ENCODE assay signal across 27 cellular contexts in the genomic region with DNA sequence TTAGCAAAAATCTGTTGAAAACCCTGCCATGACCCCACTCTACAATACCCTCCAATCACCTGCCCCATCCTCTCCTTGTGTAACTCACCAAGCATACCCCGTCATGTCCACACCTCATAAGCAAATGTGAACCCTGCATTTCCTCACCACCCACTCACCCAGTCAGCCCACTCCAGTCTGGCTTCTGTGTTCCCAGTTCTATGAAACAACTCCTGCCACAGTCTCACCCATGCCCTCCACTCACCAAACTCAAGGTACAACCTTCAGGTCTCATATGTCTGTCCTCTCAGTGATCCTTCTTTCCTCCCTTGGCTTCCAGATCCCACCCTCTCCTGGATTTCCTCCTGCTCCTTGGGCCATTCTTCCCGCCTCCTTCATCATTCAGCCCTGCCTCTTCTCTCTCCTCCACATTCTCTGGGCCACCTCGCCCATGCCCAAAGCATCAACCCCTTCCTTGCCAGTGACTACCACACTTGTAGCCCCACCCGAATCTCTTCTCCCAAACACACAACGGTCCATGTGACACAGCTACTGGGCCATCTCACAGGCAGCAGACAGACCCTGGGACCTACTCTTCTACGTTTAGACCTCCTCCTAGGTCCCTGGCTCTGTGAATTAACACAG. TPM values are rescaled to one million over a fixed set of nuclear protein-coding genes. Genes with fewer than 3 reads are reported as not detected.
DNase-seq lines count a peak whose midpoint lies in the region; ATAC-seq, FAIRE-seq and TF ChIP-seq lines count a peak whose summit lies in the region.
"Had no signal": no experiment of that assay in that cellular context is flagged by ENCODE, and none has a peak within 500 bp of the region (broad histone marks: within the 10 kb centered on the region; RNA-seq: fewer than 3 reads in every experiment).

No MANE protein-coding gene starts in this region.

- TF ChIP-seq RAD21 in HepG2 (CRISPR knock-in tag; IDR thresholded peaks at IDR 0.05): no peak

- no peaks in the 10 kb centered on the region for H4K20me1 ChIP-seq in HepG2 (ENCODE audit: insufficient read depth, low read length)

- no TSS peak for BruUV-seq in HepG2 (replicated peaks; lab: Mats Ljungman, UMichigan)

- no peaks in the 10 kb centered on the region for H3K4me1 ChIP-seq in CD4-positive, CD25-positive, alpha-beta regulatory T cell (ENCODE audit: control insufficient read depth, insufficient read depth, low read length, poor library complexity, severe bottlenecking)
- H3K4me1 ChIP-seq in HepG2 (ENCODE audit: insufficient read depth, low read length): no peaks in the 10 kb centered on the region
- H3K4me1 ChIP-seq: SJSA1, uterus had no signal

- no peak for TF ChIP-seq EP300 in HepG2 (IDR thresholded peaks at IDR 0.05; ENCODE audit: low read depth in 2 of 2, low read length in 2 of 2)
- TF ChIP-seq EP300 in HepG2 (CRISPR knock-in tag; IDR thresholded peaks at IDR 0.05; ENCODE audit: borderline replicate concordance): no peak

- CTCF ChIA-PET in activated CD4-positive, alpha-beta T cell treated with anti-CD3 and anti-CD28 coated beads for 36 hours (lab: Charles Lee): no interaction called here
- CTCF ChIA-PET in HepG2 (lab: Yijun Ruan, JAX; ENCODE audit: low intra/inter-chr PET ratio, low total read pairs): no interaction called here

- no peaks in the 10 kb centered on the region for H3K27me3 Mint-ChIP-seq in activated CD4-positive, alpha-beta T cell treated with anti-CD3 and anti-CD28 coated beads for 36 hours
- no peaks in the 10 kb centered on the region for H3K27me3 Mint-ChIP-seq in CD4-positive, CD25-positive, alpha-beta regulatory T cell
- H3K27me3 Mint-ChIP-seq: B cell had no signal

- no peak overlapping the region for H3K4me3 ChIP-seq in CD4-positive, CD25-positive, alpha-beta regulatory T cell (ENCODE audit: low read depth, low read length)
- no peak overlapping the region for H3K4me3 ChIP-seq in HepG2 (replicated peaks in 1 of 3; ENCODE audit: insufficient read depth in 1 of 3, low read depth in 2 of 3, low read length in 3 of 3)
- H3K4me3 ChIP-seq: SJSA1, uterus had no signal

- FAIRE-seq in HepG2 (lab: Jason Lieb, UNC): no peak
- FAIRE-seq: astrocyte, G401.6, RCC 7860 had no signal

- H3K27ac ChIP-seq in CD4-positive, CD25-positive, alpha-beta regulatory T cell (ENCODE audit: insufficient read depth, low read length, poor library complexity, severe bottlenecking): no peak overlapping the region
- no peak overlapping the region for H3K27ac ChIP-seq in HepG2 (ENCODE audit: extremely low read length, insufficient read depth, low read length)
- H3K27ac ChIP-seq: 22Rv1, HL-60, neutrophil, SJSA1, uterus, VCaP had no signal

- H3K36me3 Mint-ChIP-seq in activated CD4-positive, alpha-beta T cell treated with anti-CD3 and anti-CD28 coated beads for 36 hours (ENCODE audit: low read depth): peaks cover 64% of the 10 kb centered on the region
- H3K36me3 Mint-ChIP-seq in CD4-positive, CD25-positive, alpha-beta regulatory T cell: peaks cover 53% of the 10 kb centered on the region
- peaks cover 12 to 23% of the 10 kb centered on the region in 2 donors for H3K36me3 Mint-ChIP-seq in activated naive CD4-positive, alpha-beta T cell treated with anti-CD3 and anti-CD28 coated beads, Interleukin-2, amount 50 U/mL, for 72 hours

- no peak for TF ChIP-seq CTCF in HepG2 (CRISPR knock-in tag; IDR thresholded peaks at IDR 0.05)

- H3K4me3 Mint-ChIP-seq in activated CD4-positive, alpha-beta T cell treated with anti-CD3 and anti-CD28 coated beads for 36 hours: no peak overlapping the region
- no peak overlapping the region for H3K4me3 Mint-ChIP-seq in CD4-positive, CD25-positive, alpha-beta regulatory T cell
- H3K4me3 Mint-ChIP-seq: B cell; endodermal cell; T-helper 1 cell treated with Interleukin-12 subunit alpha and Interleukin-12 subunit beta and Interleukin-4 antibody, amounts not matched to agents 30 μg/mL and 1 μg/mL, for 36 hours had no signal

- H3K9me3 Mint-ChIP-seq in activated CD4-positive, alpha-beta T cell treated with anti-CD3 and anti-CD28 coated beads for 36 hours (ENCODE audit: low read depth): no peaks in the 10 kb centered on the region
- no peaks in the 10 kb centered on the region for H3K9me3 Mint-ChIP-seq in CD4-positive, CD25-positive, alpha-beta regulatory T cell
- H3K9me3 Mint-ChIP-seq in activated naive CD4-positive, alpha-beta T cell treated with anti-CD3 and anti-CD28 coated beads, Interleukin-2, amount 50 U/mL, for 72 hours: no peaks in the 10 kb centered on the region
- H3K9me3 Mint-ChIP-seq: endodermal cell; T-helper 1 cell treated with Interleukin-12 subunit alpha and Interleukin-12 subunit beta and Interleukin-4 antibody, amounts not matched to agents 30 μg/mL and 1 μg/mL, for 36 hours had no signal

- peaks cover 18% of the 10 kb centered on the region for H3K4me1 Mint-ChIP-seq in activated CD4-positive, alpha-beta T cell treated with anti-CD3 and anti-CD28 coated beads for 36 hours
- H3K4me1 Mint-ChIP-seq in CD4-positive, CD25-positive, alpha-beta regulatory T cell: peaks cover 0 to 14% (median 6%) of the 10 kb centered on the region in 4 donors
- H3K4me1 Mint-ChIP-seq: B cell, endodermal cell had no signal

- no peak overlapping the region for H2AFZ ChIP-seq in HepG2 (ENCODE audit: low read length)

- DNase-seq in activated CD4-positive, alpha-beta T cell treated with anti-CD3 and anti-CD28 coated beads for 36 hours: no peak
- no peak for DNase-seq in activated CD4-positive, alpha-beta T cell treated with anti-CD3 and anti-CD28 coated beads for 1 hour
- DNase-seq in CD4-positive, CD25-positive, alpha-beta regulatory T cell: no peak
- no peak for DNase-seq in activated naive CD4-positive, alpha-beta T cell treated with anti-CD3 and anti-CD28 coated beads, Interleukin-2, amount 50 U/mL, for 72 hours (ENCODE audit: low spot score in 2 of 2)
- no peak for DNase-seq in HepG2 (ENCODE audit: low spot score)
- DNase-seq in AG08395 (ENCODE audit: low spot score): no peak
- no peak for DNase-seq in stimulated activated naive CD4-positive, alpha-beta T cell (lab: John Stamatoyannopoulos, UW)
- DNase-seq: activated effector memory CD4-positive, alpha-beta T cell treated with Interleukin-2 at 50 U/mL for 16 hours; DMS 273 treated with DMSO at 0.1 percent for 48 hours; endodermal cell; IMR-90; midbrain; NCI-H1436; stimulated activated CD4-positive, alpha-beta T cell treated with anti-CD3 and anti-CD28 coated beads, Interleukin-4, amount 100 ng/mL, for 4 hours; substantia nigra; uterus had no signal

- POLR2A ChIA-PET in activated CD4-positive, alpha-beta T cell treated with anti-CD3 and anti-CD28 coated beads for 36 hours (lab: Charles Lee): no interaction called here
- POLR2A ChIA-PET in HepG2 (lab: Yijun Ruan, JAX): no interaction called here

- no peak for ATAC-seq in activated CD4-positive, alpha-beta T cell treated with anti-CD3 and anti-CD28 coated beads for 36 hours
- no peak for ATAC-seq in CD4-positive, CD25-positive, alpha-beta regulatory T cell (ENCODE audit: low read depth in 2 of 2)
- no peak for ATAC-seq in activated naive CD4-positive, alpha-beta T cell treated with anti-CD3 and anti-CD28 coated beads, Interleukin-2, amount 50 U/mL, for 72 hours
- ATAC-seq in HepG2 (no peak), GM18867 (IDR thresholded peaks at IDR 0.05; ENCODE audit: unreplicated experiment) (no peak)

- H3K27me3 ChIP-seq in CD4-positive, CD25-positive, alpha-beta regulatory T cell (ENCODE audit: control insufficient read depth, insufficient read depth, low read length): no peaks in the 10 kb centered on the region
- no peaks in the 10 kb centered on the region for H3K27me3 ChIP-seq in HepG2 (ENCODE audit: control insufficient read depth in 1 of 2, insufficient read depth in 2 of 2, low read length in 2 of 2)
- H3K27me3 ChIP-seq: neutrophil, SJSA1, uterus had no signal

- WGBS in HepG2 (ENCODE audit: low lambda C conversion rate): 98% methylated on average over 6 of the region's 6 CpGs

- in situ Hi-C loops in HepG2 (cut with HindIII; ENCODE audit: extremely low pct_ligation_motif_present, low pct_unique_long_range_greater_than_20kb): no loop called here

- no peak overlapping the region for H3K4me2 ChIP-seq in HepG2 (ENCODE audit: low read depth, low read length)

- H3K36me3 ChIP-seq in CD4-positive, CD25-positive, alpha-beta regulatory T cell (ENCODE audit: control insufficient read depth, insufficient read depth, low read length): peaks cover 78% of the 10 kb centered on the region
- H3K36me3 ChIP-seq in HepG2 (replicated peaks in 1 of 2; ENCODE audit: control insufficient read depth in 1 of 2, insufficient read depth in 2 of 2, low read length in 2 of 2): peaks cover 65 to 88% of the 10 kb centered on the region in 2 experiments
- H3K36me3 ChIP-seq: uterus had no signal

- H3K9ac ChIP-seq in HepG2 (ENCODE audit: insufficient read depth, low read depth, low read length): no peak overlapping the region

- TF ChIP-seq POLR2A in HepG2 (IDR thresholded peaks at IDR 0.05; ENCODE audit: insufficient read depth in 1 of 2, low read depth in 2 of 2, low read length in 2 of 2): peak in 1 of 2 experiments; percentile 36; a peak in 1 of 4 replicates

- no peaks in the 10 kb centered on the region for H3K9me3 ChIP-seq in CD4-positive, CD25-positive, alpha-beta regulatory T cell (ENCODE audit: control insufficient read depth in 2 of 2, low read length in 2 of 2)
- H3K9me3 ChIP-seq in HepG2 (ENCODE audit: low read length): no peaks in the 10 kb centered on the region
- H3K9me3 ChIP-seq: neutrophil, SJSA1, uterus had no signal

- peak overlapping the region; percentile 29 for H3K27ac Mint-ChIP-seq in activated CD4-positive, alpha-beta T cell treated with anti-CD3 and anti-CD28 coated beads for 36 hours
- H3K27ac Mint-ChIP-seq in CD4-positive, CD25-positive, alpha-beta regulatory T cell: peak overlapping the region in 2 of 3 donors; percentile 23 to 77
- H3K27ac Mint-ChIP-seq in activated naive CD4-positive, alpha-beta T cell treated with anti-CD3 and anti-CD28 coated beads, Interleukin-2, amount 50 U/mL, for 72 hours: peak overlapping the region; percentile 62
- H3K27ac Mint-ChIP-seq: B cell; endodermal cell; T-helper 1 cell treated with Interleukin-12 subunit alpha and Interleukin-12 subunit beta and Interleukin-4 antibody, amounts not matched to agents 30 μg/mL and 1 μg/mL, for 36 hours had no signal

- intact Hi-C loops in activated CD4-positive, alpha-beta T cell treated with anti-CD3 and anti-CD28 coated beads for 36 hours (cut with DNase I, micrococcal nuclease): no loop called here
- intact Hi-C loops in HepG2 (cut with micrococcal nuclease; ENCODE audit: unreplicated experiment): no loop called here

- no peaks in the 10 kb centered on the region for H3K79me2 ChIP-seq in HepG2 (ENCODE audit: insufficient read depth, low read length)

RNA-seq across cellular contexts. Expression of a gene that starts 8.8 kb away (rescaled TPM):
- total RNA-seq in activated CD4-positive, alpha-beta T cell treated with anti-CD3 and anti-CD28 coated beads for 36 hours: 10 to 100 TPM; 49.3 to 52.2 TPM
- total RNA-seq in CD4-positive, CD25-positive, alpha-beta regulatory T cell: 39.2 TPM
- polyA plus RNA-seq in CD4-positive, CD25-positive, alpha-beta regulatory T cell: 10 to 100 TPM; 44.7 to 53.8 (median 49.5) TPM
- total RNA-seq in activated naive CD4-positive, alpha-beta T cell treated with anti-CD3 and anti-CD28 coated beads, Interleukin-2, amount 50 U/mL, for 72 hours: 100 to 1,000 TPM in 1 of 2 donors, 10 to 100 TPM in 1; 66.4 to 128 TPM
- total RNA-seq in HepG2 (2016; rRNA removed; fragmentation: Illumina TruSeq; extraction: Trizol): 75.4 and 149 TPM in 2 replicates
- total RNA-seq in HepG2 (2016; cell fraction: cytosol; rRNA removed; fragmentation: Illumina TruSeq; extraction: Trizol; ENCODE audit: low read depth): 59.4 and 65.6 TPM in 2 replicates
- total RNA-seq in HepG2 (2016; cell fraction: insoluble cytoplasmic fraction; rRNA removed; fragmentation: Illumina TruSeq; extraction: Trizol): 69.3 and 161 TPM in 2 replicates
- 57.6 and 58.7 TPM in 2 replicates for total RNA-seq in HepG2 (2016; cell fraction: membrane; rRNA removed; fragmentation: Illumina TruSeq; extraction: Trizol)
- total RNA-seq in HepG2 (2016; cell fraction: nucleus; rRNA removed; fragmentation: Illumina TruSeq; extraction: Trizol): 105 and 136 TPM in 2 replicates
- 96.7 and 116 TPM in 2 replicates for polyA plus RNA-seq in HepG2 (2011; rRNA removed)
- polyA plus RNA-seq in HepG2 (2011; cell fraction: cytosol; rRNA removed): 133 and 142 TPM in 2 replicates
- polyA plus RNA-seq in HepG2 (2011; cell fraction: nucleus; rRNA removed): 122 and 134 TPM in 2 replicates
- 104 and 147 TPM in 2 replicates for polyA plus RNA-seq in HepG2 (2012)
- 51.1 and 51.9 TPM in 2 replicates for polyA plus RNA-seq in HepG2 (2016; cell fraction: cytosol; fragmentation: Illumina TruSeq; extraction: Trizol; ENCODE audit: low read depth)
- 80.6 and 85.9 TPM in 2 replicates for polyA plus RNA-seq in HepG2 (2016; cell fraction: insoluble cytoplasmic fraction; fragmentation: Illumina TruSeq; extraction: Trizol; ENCODE audit: low read depth)
- 52.8 and 53.4 TPM in 2 replicates for polyA plus RNA-seq in HepG2 (2016; cell fraction: membrane; fragmentation: Illumina TruSeq; extraction: Trizol; ENCODE audit: low read depth)
- 240 and 250 TPM in 2 replicates for polyA plus RNA-seq in HepG2 (2016; cell fraction: nucleus; fragmentation: Illumina TruSeq; extraction: Trizol; ENCODE audit: insufficient read depth, low read depth)
- 19.0 and 51.1 TPM in 2 replicates for polyA minus RNA-seq in HepG2 (2011; rRNA and poly(A)+ RNA removed; ENCODE audit: low replicate concordance)
- polyA minus RNA-seq in HepG2 (2011; cell fraction: cytosol; rRNA and poly(A)+ RNA removed): 40.1 and 44.2 TPM in 2 replicates
- polyA minus RNA-seq in HepG2 (2011; cell fraction: nucleus; rRNA and poly(A)+ RNA removed): 48.9 and 52.6 TPM in 2 replicates

RNA-seq across cellular contexts. Expression of a gene that starts 13.6 kb away (rescaled TPM):
- 10 to 100 TPM; 32.7 to 67.5 TPM for total RNA-seq in activated CD4-positive, alpha-beta T cell treated with anti-CD3 and anti-CD28 coated beads for 36 hours
- 51.1 TPM for total RNA-seq in CD4-positive, CD25-positive, alpha-beta regulatory T cell
- polyA plus RNA-seq in CD4-positive, CD25-positive, alpha-beta regulatory T cell: 10 to 100 TPM; 56.6 to 97.1 (median 88.5) TPM
- total RNA-seq in activated naive CD4-positive, alpha-beta T cell treated with anti-CD3 and anti-CD28 coated beads, Interleukin-2, amount 50 U/mL, for 72 hours: 10 to 100 TPM; 29.9 to 77.4 TPM
- total RNA-seq in HepG2 (2016; rRNA removed; fragmentation: Illumina TruSeq; extraction: Trizol): 101 and 103 TPM in 2 replicates
- total RNA-seq in HepG2 (2016; cell fraction: cytosol; rRNA removed; fragmentation: Illumina TruSeq; extraction: Trizol; ENCODE audit: low read depth): 30.5 and 31.5 TPM in 2 replicates
- total RNA-seq in HepG2 (2016; cell fraction: insoluble cytoplasmic fraction; rRNA removed; fragmentation: Illumina TruSeq; extraction: Trizol): 108 TPM in 2 replicates
- 45.6 and 53.1 TPM in 2 replicates for total RNA-seq in HepG2 (2016; cell fraction: membrane; rRNA removed; fragmentation: Illumina TruSeq; extraction: Trizol)
- total RNA-seq in HepG2 (2016; cell fraction: nucleus; rRNA removed; fragmentation: Illumina TruSeq; extraction: Trizol): 51.5 and 65.6 TPM in 2 replicates
- 60.1 and 73.4 TPM in 2 replicates for polyA plus RNA-seq in HepG2 (2011; rRNA removed)
- polyA plus RNA-seq in HepG2 (2011; cell fraction: cytosol; rRNA removed): 53.2 and 73.4 TPM in 2 replicates
- 110 and 129 TPM in 2 replicates for polyA plus RNA-seq in HepG2 (2011; cell fraction: nucleus; rRNA removed)
- 55.6 and 63.4 TPM in 2 replicates for polyA plus RNA-seq in HepG2 (2012)
- 27.3 and 27.6 TPM in 2 replicates for polyA plus RNA-seq in HepG2 (2016; cell fraction: cytosol; fragmentation: Illumina TruSeq; extraction: Trizol; ENCODE audit: low read depth)
- 106 and 109 TPM in 2 replicates for polyA plus RNA-seq in HepG2 (2016; cell fraction: insoluble cytoplasmic fraction; fragmentation: Illumina TruSeq; extraction: Trizol; ENCODE audit: low read depth)
- 28.9 and 33.4 TPM in 2 replicates for polyA plus RNA-seq in HepG2 (2016; cell fraction: membrane; fragmentation: Illumina TruSeq; extraction: Trizol; ENCODE audit: low read depth)
- 144 and 151 TPM in 2 replicates for polyA plus RNA-seq in HepG2 (2016; cell fraction: nucleus; fragmentation: Illumina TruSeq; extraction: Trizol; ENCODE audit: insufficient read depth, low read depth)
- 24.1 and 25.5 TPM in 2 replicates for polyA minus RNA-seq in HepG2 (2011; rRNA and poly(A)+ RNA removed; ENCODE audit: low replicate concordance)
- polyA minus RNA-seq in HepG2 (2011; cell fraction: cytosol; rRNA and poly(A)+ RNA removed): 15.4 and 25.9 TPM in 2 replicates
- polyA minus RNA-seq in HepG2 (2011; cell fraction: nucleus; rRNA and poly(A)+ RNA removed): 23.0 and 28.2 TPM in 2 replicates

RNA-seq across cellular contexts. Expression of a gene that starts 22.4 kb away (rescaled TPM):
- total RNA-seq in activated CD4-positive, alpha-beta T cell treated with anti-CD3 and anti-CD28 coated beads for 36 hours: under 1 TPM; 0.87 to 0.88 TPM
- 24.2 TPM for total RNA-seq in CD4-positive, CD25-positive, alpha-beta regulatory T cell
- polyA plus RNA-seq in CD4-positive, CD25-positive, alpha-beta regulatory T cell: 1 to 10 TPM; 1.0 to 2.3 (median 1.1) TPM
- 1 to 10 TPM; 2.0 to 4.2 TPM for total RNA-seq in activated naive CD4-positive, alpha-beta T cell treated with anti-CD3 and anti-CD28 coated beads, Interleukin-2, amount 50 U/mL, for 72 hours
- 7.4 and 10.1 TPM in 2 replicates for total RNA-seq in HepG2 (2016; rRNA removed; fragmentation: Illumina TruSeq; extraction: Trizol)
- 1.6 and 1.9 TPM in 2 replicates for total RNA-seq in HepG2 (2016; cell fraction: cytosol; rRNA removed; fragmentation: Illumina TruSeq; extraction: Trizol; ENCODE audit: low read depth)
- total RNA-seq in HepG2 (2016; cell fraction: insoluble cytoplasmic fraction; rRNA removed; fragmentation: Illumina TruSeq; extraction: Trizol): 7.6 and 10.2 TPM in 2 replicates
- total RNA-seq in HepG2 (2016; cell fraction: membrane; rRNA removed; fragmentation: Illumina TruSeq; extraction: Trizol): 5.4 and 6.1 TPM in 2 replicates
- total RNA-seq in HepG2 (2016; cell fraction: nucleus; rRNA removed; fragmentation: Illumina TruSeq; extraction: Trizol): 7.0 and 8.3 TPM in 2 replicates
- 31.3 and 49.2 TPM in 2 replicates for polyA plus RNA-seq in HepG2 (2011; rRNA removed)
- polyA plus RNA-seq in HepG2 (2011; cell fraction: cytosol; rRNA removed): 33.5 and 37.7 TPM in 2 replicates
- 96.7 and 99.2 TPM in 2 replicates for polyA plus RNA-seq in HepG2 (2011; cell fraction: nucleus; rRNA removed)
- polyA plus RNA-seq in HepG2 (2012): 15.6 and 27.0 TPM in 2 replicates
- polyA plus RNA-seq in HepG2 (2016; cell fraction: cytosol; fragmentation: Illumina TruSeq; extraction: Trizol; ENCODE audit: low read depth): 1.5 TPM in 2 replicates
- 10.0 and 11.9 TPM in 2 replicates for polyA plus RNA-seq in HepG2 (2016; cell fraction: insoluble cytoplasmic fraction; fragmentation: Illumina TruSeq; extraction: Trizol; ENCODE audit: low read depth)
- polyA plus RNA-seq in HepG2 (2016; cell fraction: membrane; fragmentation: Illumina TruSeq; extraction: Trizol; ENCODE audit: low read depth): 5.0 and 5.4 TPM in 2 replicates
- 19.6 and 21.4 TPM in 2 replicates for polyA plus RNA-seq in HepG2 (2016; cell fraction: nucleus; fragmentation: Illumina TruSeq; extraction: Trizol; ENCODE audit: insufficient read depth, low read depth)
- polyA minus RNA-seq in HepG2 (2011; rRNA and poly(A)+ RNA removed; ENCODE audit: low replicate concordance): 1.3 and 64.0 TPM in 2 replicates
- polyA minus RNA-seq in HepG2 (2011; cell fraction: cytosol; rRNA and poly(A)+ RNA removed): 19.8 and 26.7 TPM in 2 replicates
- polyA minus RNA-seq in HepG2 (2011; cell fraction: nucleus; rRNA and poly(A)+ RNA removed): 14.9 and 19.3 TPM in 2 replicates

RNA-seq across cellular contexts. Expression of a gene that starts 36.1 kb away (rescaled TPM):
- total RNA-seq in activated CD4-positive, alpha-beta T cell treated with anti-CD3 and anti-CD28 coated beads for 36 hours: 10 to 100 TPM; 22.6 TPM
- 35.0 TPM for total RNA-seq in CD4-positive, CD25-positive, alpha-beta regulatory T cell
- polyA plus RNA-seq in CD4-positive, CD25-positive, alpha-beta regulatory T cell: 10 to 100 TPM; 17.4 to 31.1 (median 25.8) TPM
- total RNA-seq in activated naive CD4-positive, alpha-beta T cell treated with anti-CD3 and anti-CD28 coated beads, Interleukin-2, amount 50 U/mL, for 72 hours: 10 to 100 TPM; 18.8 to 24.2 TPM
- total RNA-seq in HepG2 (2016; rRNA removed; fragmentation: Illumina TruSeq; extraction: Trizol): 46.8 and 63.4 TPM in 2 replicates
- total RNA-seq in HepG2 (2016; cell fraction: cytosol; rRNA removed; fragmentation: Illumina TruSeq; extraction: Trizol; ENCODE audit: low read depth): 4.3 and 4.6 TPM in 2 replicates
- total RNA-seq in HepG2 (2016; cell fraction: insoluble cytoplasmic fraction; rRNA removed; fragmentation: Illumina TruSeq; extraction: Trizol): 45.4 and 62.9 TPM in 2 replicates
- 15.5 and 16.7 TPM in 2 replicates for total RNA-seq in HepG2 (2016; cell fraction: membrane; rRNA removed; fragmentation: Illumina TruSeq; extraction: Trizol)
- total RNA-seq in HepG2 (2016; cell fraction: nucleus; rRNA removed; fragmentation: Illumina TruSeq; extraction: Trizol): 27.9 and 28.4 TPM in 2 replicates
- polyA plus RNA-seq in HepG2 (2011; rRNA removed): 34.4 and 36.6 TPM in 2 replicates
- 23.0 and 32.0 TPM in 2 replicates for polyA plus RNA-seq in HepG2 (2011; cell fraction: cytosol; rRNA removed)
- 12.1 and 17.5 TPM in 2 replicates for polyA plus RNA-seq in HepG2 (2011; cell fraction: nucleus; rRNA removed)
- polyA plus RNA-seq in HepG2 (2012): 23.7 and 26.2 TPM in 2 replicates
- polyA plus RNA-seq in HepG2 (2016; cell fraction: cytosol; fragmentation: Illumina TruSeq; extraction: Trizol; ENCODE audit: low read depth): 2.5 TPM in 2 replicates
- 55.4 and 56.5 TPM in 2 replicates for polyA plus RNA-seq in HepG2 (2016; cell fraction: insoluble cytoplasmic fraction; fragmentation: Illumina TruSeq; extraction: Trizol; ENCODE audit: low read depth)
- 6.5 and 7.2 TPM in 2 replicates for polyA plus RNA-seq in HepG2 (2016; cell fraction: membrane; fragmentation: Illumina TruSeq; extraction: Trizol; ENCODE audit: low read depth)
- polyA plus RNA-seq in HepG2 (2016; cell fraction: nucleus; fragmentation: Illumina TruSeq; extraction: Trizol; ENCODE audit: insufficient read depth, low read depth): 33.3 and 36.2 TPM in 2 replicates
- polyA minus RNA-seq in HepG2 (2011; rRNA and poly(A)+ RNA removed; ENCODE audit: low replicate concordance): 24.9 and 38.7 TPM in 2 replicates
- 27.8 and 30.8 TPM in 2 replicates for polyA minus RNA-seq in HepG2 (2011; cell fraction: cytosol; rRNA and poly(A)+ RNA removed)
- 26.4 and 34.6 TPM in 2 replicates for polyA minus RNA-seq in HepG2 (2011; cell fraction: nucleus; rRNA and poly(A)+ RNA removed)

RNA-seq across cellular contexts. Expression of a gene that starts 36.1 kb away (rescaled TPM):
- total RNA-seq in activated CD4-positive, alpha-beta T cell treated with anti-CD3 and anti-CD28 coated beads for 36 hours: 1 to 10 TPM; 4.9 to 5.5 TPM
- total RNA-seq in CD4-positive, CD25-positive, alpha-beta regulatory T cell: 9.3 TPM
- polyA plus RNA-seq in CD4-positive, CD25-positive, alpha-beta regulatory T cell: 1 to 10 TPM; 5.3 to 7.7 (median 6.8) TPM
- total RNA-seq in activated naive CD4-positive, alpha-beta T cell treated with anti-CD3 and anti-CD28 coated beads, Interleukin-2, amount 50 U/mL, for 72 hours: 1 to 10 TPM; 5.5 to 7.1 TPM
- 5.4 and 5.6 TPM in 2 replicates for total RNA-seq in HepG2 (2016; rRNA removed; fragmentation: Illumina TruSeq; extraction: Trizol)
- 1.1 and 1.2 TPM in 2 replicates for total RNA-seq in HepG2 (2016; cell fraction: cytosol; rRNA removed; fragmentation: Illumina TruSeq; extraction: Trizol; ENCODE audit: low read depth)
- 4.7 and 5.2 TPM in 2 replicates for total RNA-seq in HepG2 (2016; cell fraction: insoluble cytoplasmic fraction; rRNA removed; fragmentation: Illumina TruSeq; extraction: Trizol)
- total RNA-seq in HepG2 (2016; cell fraction: membrane; rRNA removed; fragmentation: Illumina TruSeq; extraction: Trizol): 3.0 TPM in 2 replicates
- 3.8 and 4.4 TPM in 2 replicates for total RNA-seq in HepG2 (2016; cell fraction: nucleus; rRNA removed; fragmentation: Illumina TruSeq; extraction: Trizol)
- polyA plus RNA-seq in HepG2 (2011; rRNA removed): 4.6 and 5.3 TPM in 2 replicates
- polyA plus RNA-seq in HepG2 (2011; cell fraction: cytosol; rRNA removed): 4.0 and 4.4 TPM in 2 replicates
- 6.4 and 7.0 TPM in 2 replicates for polyA plus RNA-seq in HepG2 (2011; cell fraction: nucleus; rRNA removed)
- polyA plus RNA-seq in HepG2 (2012): 3.5 and 3.7 TPM in 2 replicates
- polyA plus RNA-seq in HepG2 (2016; cell fraction: cytosol; fragmentation: Illumina TruSeq; extraction: Trizol; ENCODE audit: low read depth): 0.60 and 0.69 TPM in 2 replicates
- polyA plus RNA-seq in HepG2 (2016; cell fraction: insoluble cytoplasmic fraction; fragmentation: Illumina TruSeq; extraction: Trizol; ENCODE audit: low read depth): 5.0 and 5.2 TPM in 2 replicates
- polyA plus RNA-seq in HepG2 (2016; cell fraction: membrane; fragmentation: Illumina TruSeq; extraction: Trizol; ENCODE audit: low read depth): 1.2 and 1.6 TPM in 2 replicates
- polyA plus RNA-seq in HepG2 (2016; cell fraction: nucleus; fragmentation: Illumina TruSeq; extraction: Trizol; ENCODE audit: insufficient read depth, low read depth): 5.2 and 5.3 TPM in 2 replicates
- 2.1 and 16.1 TPM in 2 replicates for polyA minus RNA-seq in HepG2 (2011; rRNA and poly(A)+ RNA removed; ENCODE audit: low replicate concordance)
- polyA minus RNA-seq in HepG2 (2011; cell fraction: cytosol; rRNA and poly(A)+ RNA removed): 4.9 and 5.5 TPM in 2 replicates
- polyA minus RNA-seq in HepG2 (2011; cell fraction: nucleus; rRNA and poly(A)+ RNA removed): 5.0 and 6.8 TPM in 2 replicates
